Comparison of ENCODE assay signal across 10 cellular contexts in the genomic region with DNA sequence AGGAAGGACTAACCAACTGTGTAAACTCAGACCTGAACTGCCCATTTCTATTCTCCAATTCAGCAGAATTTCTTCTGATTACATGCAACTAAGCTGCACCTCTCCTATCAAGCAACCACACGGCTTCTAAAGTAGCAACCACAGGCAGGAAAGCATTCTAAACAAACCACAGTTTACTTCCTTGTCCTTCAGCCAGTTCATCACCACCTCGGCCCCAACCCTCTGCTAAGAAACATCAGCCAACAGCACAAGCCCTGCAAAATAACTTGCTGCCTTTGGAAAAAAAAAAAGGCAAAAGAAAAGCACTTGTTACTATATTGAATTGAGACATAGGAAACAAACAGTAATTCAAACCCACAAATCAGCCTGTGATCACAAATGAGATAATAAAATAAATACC.
DNase-seq lines count a peak whose midpoint lies in the region; ATAC-seq and TF ChIP-seq lines count a peak whose summit lies in the region.
"Had no signal": no experiment of that assay in that cellular context is flagged by ENCODE, and none has a peak within 500 bp of the region (broad histone marks: within the 10 kb centered on the region; RNA-seq: fewer than 3 reads in every experiment).

No MANE protein-coding gene starts in this region.

- intact Hi-C loops in activated CD4-positive, alpha-beta T cell treated with anti-CD3 and anti-CD28 coated beads for 36 hours (cut with DNase I, micrococcal nuclease) = loop anchor here in 1 of 2 experiments (5.0 kb wide), 2 partner anchors 340 to 1065 kb away; no protein-coding TSS in a partner anchor
- intact Hi-C loops in left ventricle myocardium inferior (cut with micrococcal nuclease) = no loop called here

- H3K4me1 Mint-ChIP-seq in activated CD4-positive, alpha-beta T cell treated with anti-CD3 and anti-CD28 coated beads for 36 hours = peaks cover 89% of the 10 kb centered on the region
- peaks cover 8% of the 10 kb centered on the region for H3K4me1 Mint-ChIP-seq in endothelial cell (ENCODE audit: unreplicated experiment)

- peaks cover 17% of the 10 kb centered on the region for H3K4me1 ChIP-seq in left ventricle myocardium inferior

- peaks cover 77% of the 10 kb centered on the region for H3K36me3 Mint-ChIP-seq in activated CD4-positive, alpha-beta T cell treated with anti-CD3 and anti-CD28 coated beads for 36 hours (ENCODE audit: low read depth)
- H3K36me3 Mint-ChIP-seq in endothelial cell (ENCODE audit: low read depth, unreplicated experiment) = no peaks in the 10 kb centered on the region

- no peaks in the 10 kb centered on the region for H3K27me3 Mint-ChIP-seq in activated CD4-positive, alpha-beta T cell treated with anti-CD3 and anti-CD28 coated beads for 36 hours
- peaks cover 5% of the 10 kb centered on the region for H3K27me3 Mint-ChIP-seq in endothelial cell (ENCODE audit: unreplicated experiment)

- no peaks in the 10 kb centered on the region for H3K9me3 ChIP-seq in left ventricle myocardium inferior (replicated peaks)
- H3K9me3 ChIP-seq: upper lobe of left lung had no signal

- no peaks in the 10 kb centered on the region for H3K36me3 ChIP-seq in left ventricle myocardium inferior
- H3K36me3 ChIP-seq: upper lobe of left lung had no signal

- TF ChIP-seq CTCF in endothelial cell (IDR thresholded peaks at IDR 0.05; ENCODE audit: unreplicated experiment) = no peak
- TF ChIP-seq CTCF in left ventricle myocardium inferior (IDR thresholded peaks at IDR 0.05; ENCODE audit: borderline replicate concordance) = no peak

- no peaks in the 10 kb centered on the region for H3K9me3 Mint-ChIP-seq in activated CD4-positive, alpha-beta T cell treated with anti-CD3 and anti-CD28 coated beads for 36 hours (ENCODE audit: low read depth)
- no peaks in the 10 kb centered on the region for H3K9me3 Mint-ChIP-seq in endothelial cell (ENCODE audit: unreplicated experiment)

- no peak overlapping the region for H3K4me3 ChIP-seq in Jurkat, Clone E6-1 (ENCODE audit: low read length)
- no peak overlapping the region for H3K4me3 ChIP-seq in left ventricle myocardium inferior
- H3K4me3 ChIP-seq: upper lobe of left lung had no signal

- H3K27me3 ChIP-seq in left ventricle myocardium inferior (ENCODE audit: low read depth) = no peaks in the 10 kb centered on the region
- H3K27me3 ChIP-seq: brain microvascular endothelial cell, upper lobe of left lung had no signal

- H3K27ac Mint-ChIP-seq in activated CD4-positive, alpha-beta T cell treated with anti-CD3 and anti-CD28 coated beads for 36 hours = peak overlapping the region; percentile 98
- no peak overlapping the region for H3K27ac Mint-ChIP-seq in endothelial cell (ENCODE audit: unreplicated experiment)

- H3K27ac ChIP-seq in left ventricle myocardium inferior (replicated peaks) = no peak overlapping the region
- H3K27ac ChIP-seq: brain microvascular endothelial cell, upper lobe of left lung had no signal

- DNase-seq in AG08395 (ENCODE audit: low spot score) = peak; percentile 13
- peak; percentile 46 for DNase-seq in Jurkat, Clone E6-1 (ENCODE audit: low read depth, low spot score)
- DNase-seq in activated CD4-positive, alpha-beta T cell treated with anti-CD3 and anti-CD28 coated beads for 36 hours = peak; percentile 45
- peak; percentile 79 for DNase-seq in fibroblast of peridontal ligament (ENCODE audit: extremely low read depth)
- DNase-seq in hippocampal formation (lab: John Stamatoyannopoulos, UW) = no peak
- no peak for DNase-seq in endothelial cell (ENCODE audit: low spot score)
- no peak for DNase-seq in left ventricle myocardium inferior
- DNase-seq in GM19238 (ENCODE audit: insufficient read length, low spot score) = no peak
- DNase-seq: brain microvascular endothelial cell had no signal

- H3K4me3 Mint-ChIP-seq in activated CD4-positive, alpha-beta T cell treated with anti-CD3 and anti-CD28 coated beads for 36 hours = peak overlapping the region; percentile 3
- no peak overlapping the region for H3K4me3 Mint-ChIP-seq in endothelial cell (ENCODE audit: unreplicated experiment)

- CTCF ChIA-PET in activated CD4-positive, alpha-beta T cell treated with anti-CD3 and anti-CD28 coated beads for 36 hours (lab: Charles Lee) = interaction anchor here (0.5 kb wide), 1 partner anchor 31 kb away, joined by 3 read pairs; no protein-coding TSS in a partner anchor

- POLR2A ChIA-PET in activated CD4-positive, alpha-beta T cell treated with anti-CD3 and anti-CD28 coated beads for 36 hours (lab: Charles Lee) = no interaction called here

- ATAC-seq in activated CD4-positive, alpha-beta T cell treated with anti-CD3 and anti-CD28 coated beads for 36 hours = no peak

Comparison
In these comparisons a context has a peak if more than half of its experiments do, and no peak if none do; other contexts are left out.
1. DNase-seq: peak in AG08395 (single experiment), Jurkat, Clone E6-1 (single experiment), activated CD4-positive, alpha-beta T cell treated with anti-CD3 and anti-CD28 coated beads for 36 hours (single experiment) and fibroblast of peridontal ligament (single experiment); none in hippocampal formation (0 of 2), endothelial cell (single experiment), left ventricle myocardium inferior (single experiment) and GM19238 (single experiment).